16 cellular contexts compared by ENCODE assay signal in genomic region chr9:127370651-127371648, GRCh38. TPM values are rescaled to one million over a fixed set of nuclear protein-coding genes. Genes with fewer than 3 reads are reported as not detected.
DNase-seq lines count a peak whose midpoint lies in the region; ATAC-seq, FAIRE-seq and TF ChIP-seq lines count a peak whose summit lies in the region.
"Had no signal": no experiment of that assay in that cellular context is flagged by ENCODE, and none has a peak within 500 bp of the region (broad histone marks: within the 10 kb centered on the region; RNA-seq: fewer than 3 reads in every experiment).

No MANE protein-coding gene starts in this region.

- H3K27ac ChIP-seq in aorta (ENCODE audit: low read depth in 1 of 2, low read length in 2 of 2), result no peak overlapping the region
- H3K27ac ChIP-seq: KMS-11 had no signal

- no peak for TF ChIP-seq CTCF in bronchial epithelial cell (IDR thresholded peaks at IDR 0.05; ENCODE audit: insufficient read depth, low read length, severe bottlenecking)
- no peak for TF ChIP-seq CTCF in mucosa of descending colon (IDR thresholded peaks at IDR 0.05)

- H3K9me3 ChIP-seq in mucosa of descending colon, result no peaks in the 10 kb centered on the region
- H3K9me3 ChIP-seq in aorta (ENCODE audit: control insufficient read depth, low read length), result no peaks in the 10 kb centered on the region

- DNase-seq in cardiac septum (ENCODE audit: low spot score) (peak; percentile 53), left cardiac atrium (no peak), bronchial epithelial cell (ENCODE audit: low read depth) (no peak), mucosa of descending colon (no peak), aorta (peak in 1 of 2 donors; percentile 16), NCI-H446 (lab: John Stamatoyannopoulos, UW) (no peak), urothelium cell line (ENCODE audit: low spot score) (no peak)
- DNase-seq: CD4-positive, alpha-beta T cell; DND-41; GOT3; NCI-H1092; NCI-H345; NCI-H69; NK-92 treated with Interleukin-12 subunit alpha and Interleukin-12 subunit beta, amount 100 ng/mL, for 24 hours; PC-3 had no signal

- FAIRE-seq in bronchial epithelial cell (lab: Jason Lieb, UNC), result peak; percentile 55
- FAIRE-seq in urothelium cell line (lab: Jason Lieb, UNC), result no peak

- no peak overlapping the region for H3K4me3 ChIP-seq in bronchial epithelial cell (ENCODE audit: low read depth, low read length)
- H3K4me3 ChIP-seq in mucosa of descending colon, result no peak overlapping the region
- H3K4me3 ChIP-seq in aorta (ENCODE audit: low read length in 2 of 2), result no peak overlapping the region

- H3K27me3 ChIP-seq in bronchial epithelial cell (ENCODE audit: control insufficient read depth, insufficient read depth, low read length), result no peaks in the 10 kb centered on the region
- H3K27me3 ChIP-seq in aorta (ENCODE audit: control insufficient read depth in 1 of 2, insufficient read depth in 2 of 2, low read length in 1 of 2), result no peaks in the 10 kb centered on the region

- 86 to 87% methylated on average over 13 of the region's 13 CpGs for WGBS in aorta, 2 donors

- intact Hi-C loops in cardiac septum (cut with DNase I), result no loop called here
- intact Hi-C loops in left cardiac atrium (cut with DNase I), result no loop called here
- intact Hi-C loops in mucosa of descending colon (cut with DNase I, micrococcal nuclease), result no loop called here
- intact Hi-C loops in aorta (cut with DNase I), result no loop called here

- no peaks in the 10 kb centered on the region for H3K4me1 ChIP-seq in mucosa of descending colon (ENCODE audit: low read depth)
- no peaks in the 10 kb centered on the region for H3K4me1 ChIP-seq in aorta (ENCODE audit: control insufficient read depth in 1 of 2, insufficient read depth in 2 of 2, low read length in 2 of 2)

- ATAC-seq in left cardiac atrium (no peak), mucosa of descending colon (peak; percentile 72), aorta (ENCODE audit: low FRiP score) (peak; percentile 48)
- ATAC-seq: PC-3 had no signal

- H3K36me3 ChIP-seq in bronchial epithelial cell (ENCODE audit: control insufficient read depth, insufficient read depth, low read length) (no peaks in the 10 kb centered on the region), mucosa of descending colon (ENCODE audit: low read depth) (no peaks in the 10 kb centered on the region), aorta (ENCODE audit: control insufficient read depth in 1 of 2, insufficient read depth in 2 of 2, low read length in 1 of 2) (peaks cover 0 to 8% of the 10 kb centered on the region in 2 donors)

RNA-seq across cellular contexts. Expression of gene SLC2A8, which starts 26.0 kb away (rescaled TPM):
- 14.5 TPM for total RNA-seq in cardiac septum
- 10 to 100 TPM; 12.1 to 16.1 TPM for total RNA-seq in left cardiac atrium
- 4.5 and 7.0 TPM in 2 replicates for total RNA-seq in bronchial epithelial cell
- total RNA-seq in mucosa of descending colon, result 10 to 100 TPM; 17.3 to 60.1 (median 23.0) TPM
- 10 to 100 TPM; 15.3 to 21.0 TPM for total RNA-seq in aorta
- 10 to 100 TPM in 1 of 2 donors, 1 to 10 TPM in 1; 9.9 to 30.5 TPM for polyA plus RNA-seq in aorta

RNA-seq across cellular contexts. Expression of gene ZNF79, which starts 53.2 kb away (rescaled TPM):
- total RNA-seq in cardiac septum (5.5 TPM), left cardiac atrium (1 to 10 TPM; 6.2 to 6.6 TPM), bronchial epithelial cell (12.8 and 14.0 TPM in 2 replicates), mucosa of descending colon (10 to 100 TPM in 1 of 3 donors, 1 to 10 TPM in 2; 5.1 to 13.6 (median 5.7) TPM), aorta (10 to 100 TPM in 1 of 2 donors, 1 to 10 TPM in 1; 7.5 to 10.3 TPM)
- 1 to 10 TPM; 1.0 to 1.9 TPM for polyA plus RNA-seq in aorta

Comparison
In these comparisons a context has a peak if more than half of its experiments do, and no peak if none do; other contexts are left out.
1. ATAC-seq: peak in mucosa of descending colon (single experiment) and aorta (single experiment); none in left cardiac atrium (0 of 2).